9 cellular contexts compared by ENCODE assay signal in genomic region chr6:158207452-158207788, GRCh38. TPM values are rescaled to one million over a fixed set of nuclear protein-coding genes. Genes with fewer than 3 reads are reported as not detected.
DNase-seq lines count a peak whose midpoint lies in the region; ATAC-seq and TF ChIP-seq lines count a peak whose summit lies in the region.
"Had no signal": no experiment of that assay in that cellular context is flagged by ENCODE, and none has a peak within 500 bp of the region (broad histone marks: within the 10 kb centered on the region; RNA-seq: fewer than 3 reads in every experiment).

No MANE protein-coding gene starts in this region.

- dilution Hi-C loops in IMR-90 (cut with HindIII; ENCODE audit: low sequenced_read_pairs, unreplicated experiment), result no loop called here

- H3K23ac ChIP-seq in IMR-90 (ENCODE audit: low read depth, low read length), result peak overlapping the region; percentile 23; the same call in 1 of the 2 replicates

- peak overlapping the region; percentile 16; the same call in 1 of the 2 replicates for H3K18ac ChIP-seq in IMR-90 (ENCODE audit: low read depth, low read length)

- in situ Hi-C loops in IMR-90 (cut with MboI; ENCODE audit: low sequenced_read_pairs), result loop anchor here (25.0 kb wide), 1 partner anchor 905 kb away; no protein-coding TSS in a partner anchor

- peaks cover 3% of the 10 kb centered on the region; the same call in 1 of the 2 replicates for H3K4me1 ChIP-seq in IMR-90 (ENCODE audit: control insufficient read depth, insufficient read depth, low read length)

- H3K79me1 ChIP-seq in IMR-90 (ENCODE audit: low read depth in 1 of 2, low read length in 2 of 2), result no peaks in the 10 kb centered on the region

- no peak overlapping the region for H3K56ac ChIP-seq in IMR-90 (ENCODE audit: extremely low read depth, insufficient read depth, low read length)

- H3K14ac ChIP-seq in IMR-90 (replicated peaks; ENCODE audit: low read depth, low read length), result peak overlapping the region; percentile 49

- H4K8ac ChIP-seq in IMR-90 (ENCODE audit: low read depth in 2 of 2, low read length in 2 of 2), result peak overlapping the region in 1 of 2 experiments; percentile 10; a peak in 1 of 4 replicates

- 54% methylated on average over 2 of the region's 3 CpGs; no CpG with 5 or more reads in 1 of the 2 experiments for WGBS in IMR-90 (ENCODE audit: extremely low coverage in 2 of 2, insufficient read length in 1 of 2), 2 experiments

- ATAC-seq in GM18502 (IDR thresholded peaks at IDR 0.05; ENCODE audit: poor library complexity, unreplicated experiment), result peak; percentile 95
- peak; percentile 97 for ATAC-seq in GM21619 (IDR thresholded peaks at IDR 0.05; ENCODE audit: unreplicated experiment)
- peak; percentile 33 for ATAC-seq in IMR-90 (ENCODE audit: low read depth)
- peak; percentile 62 for ATAC-seq in esophagus mucosa
- ATAC-seq in Right ventricle myocardium superior (ENCODE audit: poor library complexity), result no peak

- no peaks in the 10 kb centered on the region for H4K20me1 ChIP-seq in IMR-90 (ENCODE audit: insufficient read depth, low read length)

- H3K36me3 ChIP-seq in IMR-90 (ENCODE audit: control insufficient read depth, insufficient read depth, low read length), result no peaks in the 10 kb centered on the region

- peak overlapping the region; percentile 17; the same call in 1 of the 3 replicates for H2BK15ac ChIP-seq in IMR-90 (ENCODE audit: low read depth, low read length)

- no peaks in the 10 kb centered on the region for H3K27me3 ChIP-seq in IMR-90 (ENCODE audit: control insufficient read depth, insufficient read depth, low read length)

- BruUV-seq in IMR-90 (replicated peaks; lab: Mats Ljungman, UMichigan), result no TSS peak

- H4K91ac ChIP-seq in IMR-90 (ENCODE audit: insufficient read depth, low read depth, low read length), result no peak overlapping the region

- no peak overlapping the region for H4K5ac ChIP-seq in IMR-90 (ENCODE audit: low read depth, low read length)

- peak overlapping the region; percentile 2 for H2AK9ac ChIP-seq in IMR-90 (replicated peaks; ENCODE audit: low read depth, low read length, poor library complexity)

- H2AK5ac ChIP-seq in IMR-90 (ENCODE audit: low read depth, low read length), result no peak overlapping the region; the same call in 1 of the 2 replicates

- H3K9me1 ChIP-seq in IMR-90 (ENCODE audit: insufficient read depth, low read length), result 0 out of 2 replicates have a peak, but pooled peaks cover 4% of the 10 kb centered on the region

- TF ChIP-seq RAD21 in IMR-90 (IDR thresholded peaks at IDR 0.05; ENCODE audit: low read length), result no peak

- intact Hi-C loops in IMR-90 (cut with micrococcal nuclease) (no loop called here), Right ventricle myocardium superior (cut with DNase I) (no loop called here)

- no peak overlapping the region for H3K9ac ChIP-seq in IMR-90 (ENCODE audit: low read depth, low read length)

- H3K4me3 ChIP-seq in IMR-90 (ENCODE audit: insufficient read depth, low read depth, low read length), result no peak overlapping the region

- TF ChIP-seq CTCF in IMR-90 (conservative IDR thresholded peaks at IDR 0.05; ENCODE audit: low read depth, low read length), result no peak

- no peak overlapping the region for H3K27ac ChIP-seq in IMR-90 (ENCODE audit: insufficient read depth, low read length)

- TF ChIP-seq POLR2A in IMR-90 (IDR thresholded peaks at IDR 0.05; ENCODE audit: low read depth, low read length), result no peak

- peak overlapping the region; percentile 66; the same call in 1 of the 2 replicates for H3K4me2 ChIP-seq in IMR-90 (ENCODE audit: low read depth, low read length)

- H2BK5ac ChIP-seq in IMR-90 (ENCODE audit: low read depth, low read length, poor library complexity, severe bottlenecking), result peak overlapping the region; percentile 69

- H2BK20ac ChIP-seq in IMR-90 (ENCODE audit: low read depth, low read length), result peak overlapping the region; percentile 76; the same call in 1 of the 2 replicates

- H2AFZ ChIP-seq in IMR-90 (replicated peaks; ENCODE audit: low read length, poor library complexity), result peak overlapping the region; percentile 64

- DNase-seq in IMR-90 (peak; percentile 48), NCI-H1105 treated with DMSO at 0.1 percent for 48 hours (lab: John Stamatoyannopoulos, UW) (no peak), NCI-H1436 treated with DMSO at 0.1 percent for 48 hours (lab: John Stamatoyannopoulos, UW) (no peak), Right ventricle myocardium superior (no peak), CD1c-positive myeloid dendritic cell (ENCODE audit: extremely low spot score) (no peak)
- DNase-seq: naive B cell had no signal

- peak overlapping the region; percentile 33 for H2BK120ac ChIP-seq in IMR-90 (ENCODE audit: low read depth, low read length)

- peak overlapping the region; percentile 42; the same call in 1 of the 2 replicates for H3K4ac ChIP-seq in IMR-90 (ENCODE audit: low read depth, low read length)

- CTCF ChIA-PET in IMR-90 (lab: Yijun Ruan, JAX), result interaction anchor here (0.5 kb wide), 1 partner anchor 32 kb away, joined by 3 read pairs; no protein-coding TSS in a partner anchor

- no peaks in the 10 kb centered on the region for H3K9me3 ChIP-seq in IMR-90 (ENCODE audit: control insufficient read depth, insufficient read depth, low read length)

- POLR2A ChIA-PET in IMR-90 (lab: Charles Lee; ENCODE audit: unreplicated experiment), result no interaction called here

TF ChIP-seq in IMR-90, 13 proteins besides CTCF, POLR2A, EP300 and RAD21:
- TF ChIP-seq CEBPB (IDR thresholded peaks at IDR 0.05; ENCODE audit: low read depth, low read length), result no peak
- 0 out of 2 replicates have a peak, but pooled peaks have one; percentile 9 for TF ChIP-seq BHLHE40 (IDR thresholded peaks at IDR 0.05; ENCODE audit: low read depth, low read length)
- no peak for TF ChIP-seq SMC3 (IDR thresholded peaks at IDR 0.05; ENCODE audit: low read depth, low read length)

RNA-seq across cellular contexts. Expression of gene GTF2H5, which starts 39.3 kb away (rescaled TPM):
- total RNA-seq in IMR-90 (2012; rRNA removed) (3.9 and 6.1 TPM in 2 replicates), esophagus mucosa (20.4 TPM), Right ventricle myocardium superior (25.6 TPM)
- polyA plus RNA-seq in IMR-90 (2012; rRNA removed), result 8.4 and 8.5 TPM in 2 replicates
- polyA plus RNA-seq in IMR-90 (2012; cell fraction: cytosol; rRNA removed), result 1.2 and 3.1 TPM in 2 replicates
- 0.39 and 3.2 TPM in 2 replicates for polyA plus RNA-seq in IMR-90 (2012; cell fraction: nucleus; rRNA removed; ENCODE audit: low replicate concordance)

RNA-seq across cellular contexts. Expression of gene SERAC1, which starts 39.4 kb away (rescaled TPM):
- total RNA-seq in IMR-90 (2012; rRNA removed) (15.6 and 16.9 TPM in 2 replicates), esophagus mucosa (7.4 TPM), Right ventricle myocardium superior (4.5 TPM)
- polyA plus RNA-seq in IMR-90 (2012; rRNA removed), result 6.7 and 7.7 TPM in 2 replicates
- polyA plus RNA-seq in IMR-90 (2012; cell fraction: cytosol; rRNA removed), result 1.6 and 1.7 TPM in 2 replicates
- 2.2 and 13.6 TPM in 2 replicates for polyA plus RNA-seq in IMR-90 (2012; cell fraction: nucleus; rRNA removed; ENCODE audit: low replicate concordance)
